ENCODE assay signal across 9 cellular contexts in the genomic region with DNA sequence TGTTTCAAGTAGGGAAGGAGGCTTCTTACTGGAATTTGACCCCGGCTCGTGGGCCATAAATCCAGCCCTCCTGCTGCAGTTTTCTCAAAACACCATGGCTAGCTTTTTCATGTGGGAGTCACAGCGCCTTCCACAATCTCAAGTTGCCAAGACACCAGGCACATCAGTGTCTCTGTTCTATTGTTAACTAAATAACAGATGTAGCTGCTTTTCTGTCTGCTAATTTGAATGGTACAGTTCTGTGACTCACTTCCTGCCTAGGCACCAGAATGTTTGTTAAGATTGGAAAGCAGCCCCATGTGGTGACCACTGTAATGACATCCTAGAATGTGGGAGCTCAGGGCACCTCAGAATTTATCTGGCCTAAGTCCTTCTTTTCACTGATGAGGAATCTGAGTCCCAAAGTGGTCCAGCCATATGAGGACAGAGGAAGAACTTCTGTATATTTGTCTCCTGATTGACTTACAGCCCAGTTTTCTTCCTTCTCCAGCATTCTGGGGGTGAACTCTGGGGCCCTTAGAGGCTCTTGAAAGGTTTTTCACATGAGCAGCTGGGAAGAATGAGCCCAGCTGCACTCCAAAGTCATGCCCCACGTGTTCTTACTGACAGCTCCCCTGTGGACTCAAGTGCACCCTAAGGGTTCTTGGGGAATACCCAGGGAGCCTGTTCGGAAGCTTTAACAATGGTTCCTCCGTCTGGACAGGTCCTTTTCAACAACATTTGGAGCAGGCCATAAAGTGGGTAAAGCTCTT. TPM values are rescaled to one million over a fixed set of nuclear protein-coding genes. Genes with fewer than 3 reads are reported as not detected.
DNase-seq lines count a peak whose midpoint lies in the region; ATAC-seq and TF ChIP-seq lines count a peak whose summit lies in the region.
"Had no signal": no experiment of that assay in that cellular context is flagged by ENCODE, and none has a peak within 500 bp of the region (broad histone marks: within the 10 kb centered on the region; RNA-seq: fewer than 3 reads in every experiment).

No MANE protein-coding gene starts in this region.

- peak; percentile 89 for ATAC-seq in GM18861 (IDR thresholded peaks at IDR 0.05; ENCODE audit: unreplicated experiment)
- ATAC-seq in HG03066 (IDR thresholded peaks at IDR 0.05; ENCODE audit: low read depth, unreplicated experiment): peak; percentile 66
- no peak for ATAC-seq in sciatic nerve

- no peak for TF ChIP-seq CTCF in testis (IDR thresholded peaks at IDR 0.05)

- no peak for TF ChIP-seq POLR2A in testis (IDR thresholded peaks at IDR 0.05)

- H3K4me3 ChIP-seq in testis: no peak overlapping the region

- no peaks in the 10 kb centered on the region for H3K9me3 ChIP-seq in testis
- H3K9me3 ChIP-seq: neutrophil had no signal

- WGBS in testis, 2 donors: 83 to 86% methylated on average over 6 of the region's 6 CpGs

- H3K36me3 ChIP-seq in testis (ENCODE audit: low read depth, missing control alignments): no peaks in the 10 kb centered on the region

- intact Hi-C loops in testis (cut with DNase I; ENCODE audit: low total_unique reads) (no loop called here), sciatic nerve (cut with DNase I) (no loop called here)

- no peak overlapping the region for H3K27ac ChIP-seq in testis
- H3K27ac ChIP-seq: neutrophil had no signal

- H3K27me3 ChIP-seq in testis: no peaks in the 10 kb centered on the region
- H3K27me3 ChIP-seq: neutrophil had no signal

- no peaks in the 10 kb centered on the region for H3K4me1 ChIP-seq in testis

- peak; percentile 60 for DNase-seq in AG20443 (ENCODE audit: low spot score)
- DNase-seq in RPMI7951 (ENCODE audit: low read depth): peak; percentile 70
- peak; percentile 14 for DNase-seq in central memory CD4-positive, alpha-beta T cell
- DNase-seq in middle frontal gyrus (ENCODE audit: extremely low spot score, low spot score): peak; percentile 24
- DNase-seq in testis: no peak
- no peak for DNase-seq in sciatic nerve (ENCODE audit: low spot score)

RNA-seq across cellular contexts. Expression of a gene that starts 27.5 kb away (rescaled TPM):
- total RNA-seq in RPMI7951 (2014; rRNA removed; shearing (Covaris generic)): 3.3 and 3.6 TPM in 2 replicates
- 10 to 100 TPM; 19.4 to 21.6 TPM for total RNA-seq in testis
- 12.3 TPM for polyA plus RNA-seq in testis (ENCODE audit: insufficient read depth, low read depth, low replicate concordance)
- total RNA-seq in sciatic nerve: 9.0 TPM

RNA-seq across cellular contexts. Expression of a gene that starts 33.9 kb away (rescaled TPM):
- 12.8 and 23.4 TPM in 2 replicates for total RNA-seq in RPMI7951 (2014; rRNA removed; shearing (Covaris generic))
- total RNA-seq in testis: 10 to 100 TPM; 20.8 to 26.5 TPM
- 20.2 TPM for polyA plus RNA-seq in testis (ENCODE audit: insufficient read depth, low read depth, low replicate concordance)
- 15.3 TPM for total RNA-seq in sciatic nerve

Comparison
In these comparisons a context has a peak if more than half of its experiments do, and no peak if none do; other contexts are left out.
1. DNase-seq: peak in AG20443 (single experiment), RPMI7951 (single experiment), central memory CD4-positive, alpha-beta T cell (single experiment) and middle frontal gyrus (single experiment); none in testis (single experiment) and sciatic nerve (single experiment).